ENCODE assay signal across 8 cellular contexts in genomic region chr3:43690400-43691119, GRCh38. TPM values are rescaled to one million over a fixed set of nuclear protein-coding genes. Genes with fewer than 3 reads are reported as not detected.
DNase-seq lines count a peak whose midpoint lies in the region; ATAC-seq and TF ChIP-seq lines count a peak whose summit lies in the region.

ABHD5 (plus strand) TSS chr3:43690938; CDS start chr3:43690993, 55 bp downstream.

- TF ChIP-seq CTCF in chondrocyte (IDR thresholded peaks at IDR 0.05): peak; percentile 69

- H3K36me3 Mint-ChIP-seq in chondrocyte (ENCODE audit: low read depth): no peaks in the 10 kb centered on the region

- no peaks in the 10 kb centered on the region for H3K9me3 Mint-ChIP-seq in chondrocyte (ENCODE audit: low read depth)

- peak within 1 kb of the TSS; percentile 79 for H3K27ac Mint-ChIP-seq in chondrocyte (ENCODE audit: unreplicated experiment)

- DNase-seq in AML-193 (lab: John Stamatoyannopoulos, UW) (peak; percentile 94 to 97), NCI-H510A (lab: John Stamatoyannopoulos, UW) (peak; percentile 62), chondrocyte (ENCODE audit: low spot score) (peak; percentile 96), kidney glomerular epithelial cell (lab: John Stamatoyannopoulos, UW) (peak; percentile 85)
- peak; percentile 72 to 85 for DNase-seq in activated CD4-positive, alpha-beta T cell treated with anti-CD3 and anti-CD28 coated beads for 24 hours (ENCODE audit: low read depth in 2 of 2)
- DNase-seq in stimulated activated CD4-positive, alpha-beta T cell treated with anti-CD3 and anti-CD28 coated beads, Interleukin-1b, Interleukin-23, amount 100 ng/mL, for 1 hour (ENCODE audit: low read depth in 2 of 2): peak; percentile 80 to 92

- H3K4me1 Mint-ChIP-seq in chondrocyte (ENCODE audit: low read depth): peaks cover 25% of the 10 kb centered on the region

- peak; percentile 85 for ATAC-seq in GM19025 (IDR thresholded peaks at IDR 0.05; ENCODE audit: low read depth, unreplicated experiment)
- ATAC-seq in HG03342 (IDR thresholded peaks at IDR 0.05; ENCODE audit: unreplicated experiment): peak; percentile 84

- no peaks in the 10 kb centered on the region for H3K27me3 Mint-ChIP-seq in chondrocyte (ENCODE audit: low read depth)

- peak within 1 kb of the TSS; percentile 92 for H3K4me3 Mint-ChIP-seq in chondrocyte (ENCODE audit: unreplicated experiment)

RNA-seq across cellular contexts. Expression of gene ABHD5, which starts in this region (rescaled TPM):
- total RNA-seq in chondrocyte: 12.3 to 17.4 TPM (median 12.7 TPM) in 3 replicates

Comparison
In these comparisons a context has a peak if more than half of its experiments do, and no peak if none do; other contexts are left out.
1. Peak in every context shown above with its lines: DNase-seq and ATAC-seq.